8 cellular contexts compared by ENCODE assay signal in genomic region chr22:19756288-19757128, GRCh38. TPM values are rescaled to one million over a fixed set of nuclear protein-coding genes. Genes with fewer than 3 reads are reported as not detected.
DNase-seq lines count a peak whose midpoint lies in the region; ATAC-seq and TF ChIP-seq lines count a peak whose summit lies in the region.

No MANE protein-coding gene starts in this region.

- 8% methylated on average over 20 of the region's 76 CpGs; no CpG with 5 or more reads in 1 of the 2 donors for WGBS in transverse colon (ENCODE audit: low coverage in 1 of 2), 2 donors

- H3K4me1 ChIP-seq in transverse colon: peaks cover 9 to 40% (median 17%) of the 10 kb centered on the region in 4 donors

- TF ChIP-seq EP300 in transverse colon (IDR thresholded peaks at IDR 0.05; ENCODE audit: low read depth): no peak

- H3K27me3 Mint-ChIP-seq in activated CD4-positive, alpha-beta T cell treated with anti-CD3 and anti-CD28 coated beads, Interleukin-2, amount 10 ng/mL, durations not matched to agents 7 days and 5 days: peaks cover 66% of the 10 kb centered on the region
- H3K27me3 Mint-ChIP-seq in nephron (ENCODE audit: low read depth): peaks cover 91% of the 10 kb centered on the region

- H3K4me3 Mint-ChIP-seq in activated CD4-positive, alpha-beta T cell treated with anti-CD3 and anti-CD28 coated beads, Interleukin-2, amount 10 ng/mL, durations not matched to agents 7 days and 5 days: peak overlapping the region; percentile 34
- H3K4me3 Mint-ChIP-seq in nephron: no peak overlapping the region

- no peak for ATAC-seq in GM18498 (IDR thresholded peaks at IDR 0.05; ENCODE audit: unreplicated experiment)
- ATAC-seq in HG02938 (IDR thresholded peaks at IDR 0.05; ENCODE audit: unreplicated experiment): no peak

- POLR2A ChIA-PET in activated CD4-positive, alpha-beta T cell treated with anti-CD3 and anti-CD28 coated beads, Interleukin-2, amount 10 ng/mL, durations not matched to agents 7 days and 5 days (lab: Charles Lee): no interaction called here

- no peaks in the 10 kb centered on the region for H3K36me3 ChIP-seq in transverse colon

- CTCF ChIA-PET in activated CD4-positive, alpha-beta T cell treated with anti-CD3 and anti-CD28 coated beads, Interleukin-2, amount 10 ng/mL, durations not matched to agents 7 days and 5 days (lab: Charles Lee): interaction anchor here (0.8 to 1.5 kb wide), 6 partner anchors 26 to 157 kb away, joined by 3 to 8 read pairs (median 5); no protein-coding TSS in a partner anchor

- no peak overlapping the region for H3K27ac Mint-ChIP-seq in activated CD4-positive, alpha-beta T cell treated with anti-CD3 and anti-CD28 coated beads, Interleukin-2, amount 10 ng/mL, durations not matched to agents 7 days and 5 days
- H3K27ac Mint-ChIP-seq in nephron: no peak overlapping the region

- peak; percentile 88 for DNase-seq in D341Med (ENCODE audit: low spot score)
- DNase-seq in Kasumi-1 (lab: John Stamatoyannopoulos, UW): peak; percentile 8 to 39
- peak; percentile 75 for DNase-seq in activated CD4-positive, alpha-beta T cell treated with anti-CD3 and anti-CD28 coated beads, Interleukin-2, amount 10 ng/mL, durations not matched to agents 7 days and 5 days
- peak; percentile 67 for DNase-seq in dermis blood vessel endothelial cell
- peak; percentile 71 for DNase-seq in transverse colon

- H3K27me3 ChIP-seq in transverse colon: peaks cover 92% of the 10 kb centered on the region

- H3K27ac ChIP-seq in transverse colon: no peak overlapping the region

- no peak for TF ChIP-seq POLR2A in transverse colon (IDR thresholded peaks at IDR 0.05)

- in situ Hi-C loops in transverse colon (cut with MboI; ENCODE audit: low pct_ligation_motif_present in 1 of 4, low pct_unique_long_range_greater_than_20kb in 1 of 4, low sequenced_read_pairs in 3 of 4): no loop called here

- H3K36me3 Mint-ChIP-seq in activated CD4-positive, alpha-beta T cell treated with anti-CD3 and anti-CD28 coated beads, Interleukin-2, amount 10 ng/mL, durations not matched to agents 7 days and 5 days (ENCODE audit: low read depth): peaks cover 5% of the 10 kb centered on the region
- H3K36me3 Mint-ChIP-seq in nephron (ENCODE audit: low read depth): no peaks in the 10 kb centered on the region

- H3K9me3 ChIP-seq in transverse colon: no peaks in the 10 kb centered on the region

- H3K4me3 ChIP-seq in transverse colon: peak overlapping the region in 2 of 4 donors; percentile 19 to 40

- H3K9me3 Mint-ChIP-seq in activated CD4-positive, alpha-beta T cell treated with anti-CD3 and anti-CD28 coated beads, Interleukin-2, amount 10 ng/mL, durations not matched to agents 7 days and 5 days: no peaks in the 10 kb centered on the region
- no peaks in the 10 kb centered on the region for H3K9me3 Mint-ChIP-seq in nephron

- peaks cover 24% of the 10 kb centered on the region for H3K4me1 Mint-ChIP-seq in activated CD4-positive, alpha-beta T cell treated with anti-CD3 and anti-CD28 coated beads, Interleukin-2, amount 10 ng/mL, durations not matched to agents 7 days and 5 days
- H3K4me1 Mint-ChIP-seq in nephron: peaks cover 19% of the 10 kb centered on the region

- TF ChIP-seq CTCF in nephron (IDR thresholded peaks at IDR 0.05; ENCODE audit: unreplicated experiment in 3 of 3): peak; percentile 28 to 43 (median 36)
- peak; percentile 45 to 74 (median 49) for TF ChIP-seq CTCF in transverse colon (IDR thresholded peaks at IDR 0.05)

- intact Hi-C loops in transverse colon (cut with DNase I; ENCODE audit: low total_unique reads): no loop called here

RNA-seq across cellular contexts. Expression of gene TBX1, which starts 4.1 kb away (rescaled TPM):
- total RNA-seq in activated CD4-positive, alpha-beta T cell treated with anti-CD3 and anti-CD28 coated beads, Interleukin-2, amount 10 ng/mL, durations not matched to agents 7 days and 5 days: not detected
- total RNA-seq in dermis blood vessel endothelial cell: 69.6 and 73.2 TPM in 2 replicates
- total RNA-seq in transverse colon: 1 to 10 TPM in 2 of 4 donors, not detected in 2; 1.1 to 1.3 TPM

RNA-seq across cellular contexts. Expression of gene GP1BB, which starts 33.2 kb away (rescaled TPM):
- total RNA-seq in activated CD4-positive, alpha-beta T cell treated with anti-CD3 and anti-CD28 coated beads, Interleukin-2, amount 10 ng/mL, durations not matched to agents 7 days and 5 days: not detected
- total RNA-seq in dermis blood vessel endothelial cell (5.3 and 5.4 TPM in 2 replicates), transverse colon (10 to 100 TPM in 1 of 4 donors, 1 to 10 TPM in 2, under 1 TPM in 1; 0.41 to 10.3 (median 1.8) TPM)

RNA-seq across cellular contexts. Expression of gene SEPTIN5, which starts 42.2 kb away (rescaled TPM):
- total RNA-seq in activated CD4-positive, alpha-beta T cell treated with anti-CD3 and anti-CD28 coated beads, Interleukin-2, amount 10 ng/mL, durations not matched to agents 7 days and 5 days: not detected
- 25.3 and 29.3 TPM in 2 replicates for total RNA-seq in dermis blood vessel endothelial cell
- 100 to 1,000 TPM in 1 of 4 donors, 1 to 10 TPM in 3; 2.5 to 709 (median 5.4) TPM for total RNA-seq in transverse colon

Comparison
In these comparisons a context has a peak if more than half of its experiments do, and no peak if none do; other contexts are left out.
1. DNase-seq: peak in every context shown above with its lines; median percentile 88 in D341Med; 75 in activated CD4-positive, alpha-beta T cell treated with anti-CD3 and anti-CD28 coated beads, Interleukin-2, amount 10 ng/mL, durations not matched to agents 7 days and 5 days; 71 in transverse colon; 67 in dermis blood vessel endothelial cell; 24 in Kasumi-1.
2. RNA of gene TBX1, which starts 4.1 kb away (total RNA-seq): 69.6 to 73.2 TPM in dermis blood vessel endothelial cell; 1.1 to 1.3 TPM in transverse colon and not detected in activated CD4-positive, alpha-beta T cell treated with anti-CD3 and anti-CD28 coated beads, Interleukin-2, amount 10 ng/mL, durations not matched to agents 7 days and 5 days; every median in the first group is over 10 times any median in the second.